ENCODE assay signal across 23 cellular contexts in the genomic region with DNA sequence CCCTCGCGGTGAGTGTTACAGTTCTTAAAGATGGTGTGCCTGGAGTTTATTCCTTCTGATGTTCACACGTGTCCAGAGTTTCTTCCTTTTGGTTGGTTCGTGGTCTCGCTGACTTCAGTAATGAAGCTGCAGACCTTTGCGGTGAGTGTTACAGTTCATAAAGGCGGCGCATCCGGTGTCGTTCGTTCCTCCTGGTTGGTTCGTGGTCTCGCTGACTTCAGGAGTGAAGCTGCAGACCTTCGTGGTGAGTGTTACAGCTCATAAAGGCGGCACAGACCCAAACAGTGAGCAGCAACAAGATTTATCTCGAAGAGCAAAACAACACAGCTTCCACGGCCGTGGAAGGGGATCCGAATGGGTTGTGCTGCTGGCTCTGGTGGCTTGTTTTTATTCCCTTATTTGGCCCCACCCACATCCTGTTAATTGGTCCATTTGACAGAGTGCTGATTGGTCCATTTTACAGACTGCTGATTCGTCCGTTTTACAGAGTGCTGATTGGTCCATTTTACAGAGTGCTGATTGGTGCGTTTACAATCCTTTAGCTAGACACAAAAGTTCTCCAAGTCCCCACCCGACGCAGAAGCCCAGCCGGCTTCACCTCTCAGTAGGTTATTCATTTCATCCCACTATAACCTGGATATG. TPM values are rescaled to one million over a fixed set of nuclear protein-coding genes. Genes with fewer than 3 reads are reported as not detected.
DNase-seq lines count a peak whose midpoint lies in the region; ATAC-seq, FAIRE-seq and TF ChIP-seq lines count a peak whose summit lies in the region.
"Had no signal": no experiment of that assay in that cellular context is flagged by ENCODE, and none has a peak within 500 bp of the region (broad histone marks: within the 10 kb centered on the region; RNA-seq: fewer than 3 reads in every experiment).

No MANE protein-coding gene starts in this region.

- H3K4me2 ChIP-seq in SK-N-SH (no peak overlapping the region), K562 (ENCODE audit: insufficient read depth, low read length) (no peak overlapping the region)

- CTCF ChIA-PET in SK-N-SH (lab: Yijun Ruan, JAX) (interaction anchor here (2.6 kb wide), 1 partner anchor 9 kb away, joined by 13 read pairs; no protein-coding TSS in a partner anchor), K562 (lab: Yijun Ruan, JAX; ENCODE audit: low intra/inter-chr PET ratio) (no interaction called here)

- TF ChIP-seq CTCF in SK-N-SH (IDR thresholded peaks at IDR 0.05) (no peak), K562 (IDR thresholded peaks at IDR 0.05 in 2 of 3, conservative IDR thresholded peaks at IDR 0.05 in 1 of 3; ENCODE audit: insufficient read depth in 2 of 3, low read depth in 1 of 3, low read length in 3 of 3) (no peak)

- no peak for FAIRE-seq in K562 (lab: Jason Lieb, UNC)
- FAIRE-seq: G401.6, H54, HTR-8/SVneo had no signal

- WGBS in SK-N-SH (ENCODE audit: low lambda C conversion rate), result 25% methylated on average over 25 of the region's 25 CpGs
- 13% methylated on average over 25 of the region's 25 CpGs for WGBS in K562 (ENCODE audit: insufficient coverage, low coverage, missing lambda C conversion rate)

- H3K27ac ChIP-seq in SK-N-SH (ENCODE audit: low read depth in 2 of 2, low read length in 1 of 2), result no peak overlapping the region
- no peak overlapping the region for H3K27ac ChIP-seq in K562 (ENCODE audit: extremely low read depth, low read depth, low read length)
- H3K27ac ChIP-seq: heart left ventricle had no signal

- H3K4me3 ChIP-seq in SK-N-SH (ENCODE audit: low read depth in 2 of 2, low read length in 1 of 2) (no peak overlapping the region), K562 (no peak overlapping the region)
- H3K4me3 ChIP-seq: heart left ventricle had no signal

- H3K27me3 ChIP-seq in SK-N-SH (ENCODE audit: insufficient read depth) (no peaks in the 10 kb centered on the region), K562 (ENCODE audit: control insufficient read depth in 2 of 2, insufficient read depth in 2 of 2, low read length in 2 of 2) (0 out of 5 replicates have a peak, but pooled peaks cover 0 to 4% of the 10 kb centered on the region in 2 experiments)
- H3K27me3 ChIP-seq: heart left ventricle had no signal

- no peak for TF ChIP-seq EP300 in SK-N-SH (IDR thresholded peaks at IDR 0.05; ENCODE audit: borderline replicate concordance in 1 of 2, low read depth in 1 of 2, low read length in 1 of 2)
- TF ChIP-seq EP300 in K562 (IDR thresholded peaks at IDR 0.05; ENCODE audit: low read length), result no peak

- no peaks in the 10 kb centered on the region for H3K9me2 ChIP-seq in SK-N-SH

- H3K4me1 ChIP-seq in SK-N-SH (ENCODE audit: control insufficient read depth in 1 of 2, insufficient read depth in 2 of 2, low read depth in 1 of 2, low read length in 1 of 2), result no peaks in the 10 kb centered on the region
- no peaks in the 10 kb centered on the region for H3K4me1 ChIP-seq in K562 (replicated peaks in 1 of 2; ENCODE audit: control insufficient read depth in 2 of 2, insufficient read depth in 2 of 2, low read length in 2 of 2)
- H3K4me1 ChIP-seq: heart left ventricle had no signal

- no peaks in the 10 kb centered on the region for H3F3A ChIP-seq in SK-N-SH (replicated peaks; ENCODE audit: insufficient read depth)

- BruUV-seq in K562 (replicated peaks; lab: Mats Ljungman, UMichigan), result no TSS peak

- H3K9me1 ChIP-seq in K562 (ENCODE audit: control insufficient read depth, insufficient read depth, low read length), result no peaks in the 10 kb centered on the region

- no peak for TF ChIP-seq POLR2A in K562 (conservative IDR thresholded peaks at IDR 0.05)

- H3K36me3 ChIP-seq in SK-N-SH (replicated peaks in 1 of 2; ENCODE audit: control insufficient read depth in 1 of 2, insufficient read depth in 2 of 2, low read length in 1 of 2) (no peaks in the 10 kb centered on the region), K562 (ENCODE audit: control insufficient read depth, insufficient read depth, low read length) (no peaks in the 10 kb centered on the region)
- H3K36me3 ChIP-seq: heart left ventricle had no signal

- in situ Hi-C loops in K562 (cut with MboI), result loop anchor here (25.0 kb wide), 1 partner anchor 638 kb away; no protein-coding TSS in a partner anchor

- TF ChIP-seq RAD21 in SK-N-SH (IDR thresholded peaks at IDR 0.05; ENCODE audit: low read length) (no peak), K562 (CRISPR knock-in tag; conservative IDR thresholded peaks at IDR 0.05 in 1 of 2, IDR thresholded peaks at IDR 0.05 in 1 of 2) (no peak)

- H4K20me1 ChIP-seq in SK-N-SH (ENCODE audit: insufficient read depth) (no peaks in the 10 kb centered on the region), K562 (replicated peaks; ENCODE audit: control insufficient read depth, insufficient read depth, low read length) (no peaks in the 10 kb centered on the region)

- POLR2A ChIA-PET in SK-N-SH (lab: Yijun Ruan, JAX) (no interaction called here), K562 (lab: Yijun Ruan, JAX) (interaction anchor here (0.6 kb wide), 1 partner anchor 10 kb away, joined by 3 read pairs; no protein-coding TSS in a partner anchor)

- no peak overlapping the region for H3K9ac ChIP-seq in SK-N-SH
- no peak overlapping the region for H3K9ac ChIP-seq in K562 (ENCODE audit: insufficient read depth in 1 of 2, low read depth in 2 of 2, low read length in 2 of 2)

- intact Hi-C loops in K562 (cut with micrococcal nuclease) (no loop called here), left colon (cut with DNase I, micrococcal nuclease) (no loop called here)

- no peaks in the 10 kb centered on the region for H3K79me2 ChIP-seq in SK-N-SH (ENCODE audit: insufficient read depth)
- H3K79me2 ChIP-seq in K562 (ENCODE audit: control insufficient read depth, insufficient read depth, low read length), result no peaks in the 10 kb centered on the region

- H3K9me3 ChIP-seq in SK-N-SH, result no peaks in the 10 kb centered on the region
- no peaks in the 10 kb centered on the region; the same call in 1 of the 2 replicates for H3K9me3 ChIP-seq in K562 (replicated peaks; ENCODE audit: control insufficient read depth, insufficient read depth, low read depth, low read length)

- DNase-seq in SK-N-SH (no peak), K562 (ENCODE audit: extremely low read depth in 1 of 4, low spot score in 3 of 4) (no peak), left colon (no peak)
- DNase-seq in stimulated activated CD4-positive, alpha-beta T cell treated with anti-CD3 and anti-CD28 coated beads, Interleukin-4, amount 100 ng/mL, for 24 hours, result peak; percentile 14
- DNase-seq in stimulated activated CD4-positive, alpha-beta T cell treated with anti-CD3 and anti-CD28 coated beads, Interleukin-15, amount 100 ng/mL, for 24 hours, result no peak
- DNase-seq in stimulated activated naive CD4-positive, alpha-beta T cell treated with Interleukin-2 at 50 U/mL for 16 hours (lab: John Stamatoyannopoulos, UW), result peak; percentile 8
- DNase-seq: 8988T; activated CD4-positive, CD25-positive, alpha-beta regulatory T cell treated with anti-CD3 and anti-CD28 coated beads, Interleukin-2, amount 50 U/mL, for 72 hours; DMS153; effector CD4-positive, alpha-beta T cell; erythroblast; heart left ventricle; NCI-H146; NCI-H524; NK-92 treated with Interleukin-12 subunit alpha and Interleukin-12 subunit beta, amount 100 ng/mL, for 24 hours; SIG-M5 had no signal

- peak overlapping the region; percentile 43; the same call in 1 of the 2 replicates for H2AFZ ChIP-seq in SK-N-SH (ENCODE audit: low read depth)
- H2AFZ ChIP-seq in K562 (ENCODE audit: low read depth, low read length), result peak overlapping the region; percentile 69

- ATAC-seq in SK-N-SH treated with all-trans-retinoic acid at 6 μM for 48 hours, result no peak
- ATAC-seq in K562, result peak; percentile 33; the same call in 1 of the 3 replicates
- ATAC-seq in left colon, result no peak
- no peak for ATAC-seq in GM21390 (IDR thresholded peaks at IDR 0.05; ENCODE audit: unreplicated experiment)
- ATAC-seq: heart left ventricle had no signal

TF ChIP-seq in SK-N-SH, 30 proteins besides CTCF, POLR2A, EP300 and RAD21:
- TF ChIP-seq FOSL2 (IDR thresholded peaks at IDR 0.05; ENCODE audit: borderline replicate concordance, low read depth) (no peak), POLR2AphosphoS5 (IDR thresholded peaks at IDR 0.05; ENCODE audit: low read depth, low read length) (no peak)
TF ChIP-seq in SK-N-SH: peak in this region for 0.

TF ChIP-seq in SK-N-SH treated with all-trans-retinoic acid at 6 μM for 48 hours, 23 proteins besides CTCF, POLR2A, EP300 and RAD21 (continues in another document):
- TF ChIP-seq RARB (CRISPR knock-in tag; IDR thresholded peaks at IDR 0.05), result no peak
- TF ChIP-seq OSR1 (CRISPR knock-in tag; IDR thresholded peaks at IDR 0.05), result no peak
- no peak for TF ChIP-seq PPARA (CRISPR knock-in tag; IDR thresholded peaks at IDR 0.05; ENCODE audit: borderline replicate concordance)
- no peak for TF ChIP-seq ISL1 (CRISPR knock-in tag; IDR thresholded peaks at IDR 0.05)
- TF ChIP-seq SNAI2 (CRISPR knock-in tag; IDR thresholded peaks at IDR 0.05), result no peak

TF ChIP-seq in K562, 482 proteins besides CTCF, POLR2A, EP300 and RAD21 (continues in another document):
- TF ChIP-seq ZNF316 (IDR thresholded peaks at IDR 0.05) (peak; percentile 84), ZNF408 (CRISPR knock-in tag; IDR thresholded peaks at IDR 0.05; ENCODE audit: low read depth) (no peak), MAFG (tag; conservative IDR thresholded peaks at IDR 0.05) (peak; percentile 41), PHTF2 (CRISPR knock-in tag; IDR thresholded peaks at IDR 0.05) (no peak)

RNA-seq across cellular contexts. Expression of a gene that starts 48.2 kb away (rescaled TPM):
- polyA plus RNA-seq in SK-N-SH (2012; rRNA removed), result not detected in 2 replicates
- polyA plus RNA-seq in SK-N-SH (2012; cell fraction: cytosol; rRNA removed), result not detected in 2 replicates
- polyA plus RNA-seq in SK-N-SH (2012; cell fraction: nucleus; rRNA removed), result not detected in 2 replicates
- total RNA-seq in K562 (2011; cell fraction: chromatin; rRNA removed; ENCODE audit: low replicate concordance), result not detected in 2 replicates
- not detected in 2 replicates for total RNA-seq in K562 (2011; cell fraction: nucleolus; rRNA removed)
- total RNA-seq in K562 (2011; cell fraction: nucleoplasm; rRNA removed), result not detected in 2 replicates
- 0.09 TPM in 1 of 2 replicates, not detected in the other for total RNA-seq in K562 (2014; rRNA removed)
- 0.07 TPM in 1 of 2 replicates, not detected in the other for total RNA-seq in K562 (2014; rRNA removed; fragmentation: Illumina TruSeq; extraction: Trizol)
- total RNA-seq in K562 (2015; rRNA removed; fragmentation: Illumina TruSeq; extraction: Trizol), result not detected in 2 replicates
- total RNA-seq in K562 (2021), result 0.11 and 0.20 TPM in 2 replicates
- 0.05 and 0.20 TPM in 2 replicates for polyA plus RNA-seq in K562 (2011; rRNA removed)
- not detected in 2 replicates for polyA plus RNA-seq in K562 (2011; cell fraction: cytosol; rRNA removed)
- polyA plus RNA-seq in K562 (2011; cell fraction: nucleus; rRNA removed), result not detected in 2 replicates
- 0.05 and 0.08 TPM in 2 replicates for polyA plus RNA-seq in K562 (2012)
- not detected in 2 replicates for polyA plus RNA-seq in K562 (2014; fragmentation: Illumina TruSeq; extraction: Trizol)
- under 1 TPM in 1 of 2 experiments, not detected in 1; 0.03 TPM for polyA plus RNA-seq in K562 (2014; fragmentation: Nextera tagmentation; extraction: Ambion mirVana)
- polyA plus RNA-seq in K562 (2014; rRNA removed), result 0.07 TPM in 1 of 2 replicates, not detected in the other
- 0.21 and 0.35 TPM in 2 replicates for polyA minus RNA-seq in K562 (2011; rRNA and poly(A)+ RNA removed)
- polyA minus RNA-seq in K562 (2011; cell fraction: cytosol; rRNA and poly(A)+ RNA removed), result not detected in 2 replicates
- polyA minus RNA-seq in K562 (2011; cell fraction: nucleus; rRNA and poly(A)+ RNA removed), result not detected in 2 replicates
- total RNA-seq in left colon, result under 1 TPM in 1 of 2 donors, not detected in 1; 0.28 TPM
- total RNA-seq: fibroblast of villous mesenchyme, pulmonary artery endothelial cell had no signal

Comparison
In these comparisons a context has a peak if more than half of its experiments do, and no peak if none do; other contexts are left out.
1. DNase-seq: peak in stimulated activated CD4-positive, alpha-beta T cell treated with anti-CD3 and anti-CD28 coated beads, Interleukin-4, amount 100 ng/mL, for 24 hours (single experiment) and stimulated activated naive CD4-positive, alpha-beta T cell treated with Interleukin-2 at 50 U/mL for 16 hours (single experiment); none in SK-N-SH (single experiment), stimulated activated CD4-positive, alpha-beta T cell treated with anti-CD3 and anti-CD28 coated beads, Interleukin-15, amount 100 ng/mL, for 24 hours (single experiment), K562 (0 of 4) and left colon (0 of 2).